13 cellular contexts compared by ENCODE assay signal in the genomic region with DNA sequence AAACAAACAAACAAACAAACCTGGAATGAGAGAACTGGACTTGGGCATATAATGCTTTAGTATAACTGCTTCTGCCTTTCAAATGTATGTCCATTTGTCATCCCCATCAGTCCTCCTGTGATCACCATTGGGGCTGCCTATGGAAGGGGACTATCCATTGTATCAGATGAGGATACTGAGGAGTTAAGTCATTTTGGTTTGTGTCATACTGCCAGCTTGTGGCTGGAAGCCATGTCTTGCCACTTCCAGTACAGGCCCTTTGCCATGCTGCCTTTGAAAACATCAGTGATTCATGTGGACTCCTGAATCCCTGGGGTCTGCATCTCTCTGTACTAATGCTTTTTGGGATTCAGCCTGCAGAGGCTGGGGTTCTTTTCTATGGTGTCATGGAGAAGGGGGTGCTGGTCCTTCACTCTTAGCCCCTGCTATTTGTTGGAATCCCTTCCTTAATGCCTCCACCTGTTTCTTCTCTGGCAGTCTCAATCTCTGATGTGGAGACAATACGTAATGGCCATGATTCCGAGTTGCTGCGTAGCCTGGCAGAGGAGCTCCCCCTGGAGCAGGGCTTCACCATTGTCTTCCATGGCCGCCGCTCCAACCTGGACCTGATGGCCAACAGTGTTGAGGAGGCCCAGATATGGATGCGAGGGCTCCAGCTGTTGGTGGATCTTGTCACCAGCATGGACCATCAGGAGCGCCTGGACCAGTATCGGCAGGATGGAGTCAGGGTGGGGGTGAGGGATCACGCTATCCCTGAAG. TPM values are rescaled to one million over a fixed set of nuclear protein-coding genes. Genes with fewer than 3 reads are reported as not detected.
DNase-seq lines count a peak whose midpoint lies in the region; ATAC-seq and TF ChIP-seq lines count a peak whose summit lies in the region.
"Had no signal": no experiment of that assay in that cellular context is flagged by ENCODE, and none has a peak within 500 bp of the region (broad histone marks: within the 10 kb centered on the region; RNA-seq: fewer than 3 reads in every experiment).

No MANE protein-coding gene starts in this region.

- no peaks in the 10 kb centered on the region for H3K27me3 ChIP-seq in BE2C
- no peaks in the 10 kb centered on the region for H3K27me3 ChIP-seq in sigmoid colon
- H3K27me3 ChIP-seq: SJSA1, stomach had no signal

- no peak overlapping the region for H3K27ac ChIP-seq in sigmoid colon
- H3K27ac ChIP-seq: SJSA1 had no signal

- TF ChIP-seq POLR2A in sigmoid colon (IDR thresholded peaks at IDR 0.05): no peak

- H3K36me3 ChIP-seq in BE2C (peaks cover 43% of the 10 kb centered on the region), sigmoid colon (peaks cover 0 to 13% (median 7%) of the 10 kb centered on the region in 4 donors)
- H3K36me3 ChIP-seq: SJSA1 had no signal

- H3K4me3 ChIP-seq in BE2C (ENCODE audit: low read depth, low read length): no peak overlapping the region
- no peak overlapping the region for H3K4me3 ChIP-seq in fibroblast of mammary gland (ENCODE audit: control insufficient read depth, low read depth, low read length)
- H3K4me3 ChIP-seq in sigmoid colon: no peak overlapping the region
- H3K4me3 ChIP-seq: SJSA1, stomach had no signal

- WGBS in sigmoid colon, 2 donors: 94% methylated on average over 9 of the region's 9 CpGs

- TF ChIP-seq CTCF in BE2C (IDR thresholded peaks at IDR 0.05; ENCODE audit: low read depth, low read length) (peak; percentile 65), GM12872 (IDR thresholded peaks at IDR 0.05; ENCODE audit: insufficient read depth, low read depth, low read length) (peak; percentile 30; the same call in 2 of the 3 replicates), fibroblast of mammary gland (conservative IDR thresholded peaks at IDR 0.05; ENCODE audit: control insufficient read depth, insufficient read depth, low read depth, low read length) (no peak), sigmoid colon (IDR thresholded peaks at IDR 0.05) (no peak)

- H3K4me1 ChIP-seq in BE2C (no peaks in the 10 kb centered on the region), sigmoid colon (peaks cover 0 to 28% (median 23%) of the 10 kb centered on the region in 4 donors)
- H3K4me1 ChIP-seq: SJSA1 had no signal

- ATAC-seq in GM18502 (IDR thresholded peaks at IDR 0.05; ENCODE audit: poor library complexity, unreplicated experiment): no peak

- no peak for TF ChIP-seq EP300 in sigmoid colon (IDR thresholded peaks at IDR 0.05)

- H3K9me3 ChIP-seq in BE2C (no peaks in the 10 kb centered on the region), sigmoid colon (no peaks in the 10 kb centered on the region)
- H3K9me3 ChIP-seq: SJSA1, stomach had no signal

- intact Hi-C loops in sigmoid colon (cut with DNase I): loop anchor here (5.0 kb wide), 1 partner anchor 51 kb away; the partner anchor contains the start of genes CNOT9 and USP37

- DNase-seq in BE2C: peak; percentile 39
- peak; percentile 8 for DNase-seq in OCI-M1 (lab: John Stamatoyannopoulos, UW)
- peak; percentile 18 for DNase-seq in fibroblast of mammary gland (ENCODE audit: low read depth)
- no peak for DNase-seq in dedifferentiated amniotic fluid mesenchymal stem cell (ENCODE audit: extremely low spot score)
- DNase-seq in SHP77 (lab: John Stamatoyannopoulos, UW): no peak
- DNase-seq in sigmoid colon: no peak
- DNase-seq: amniotic stem cell, islet precursor cell, Karpas-422, stomach had no signal

RNA-seq across cellular contexts. Expression of gene PLCD4, which starts 10.6 kb away (rescaled TPM):
- polyA plus RNA-seq in BE2C (2012; ENCODE audit: insufficient read depth, insufficient read length, low read depth): 30.0 TPM
- 10 to 100 TPM; 10.9 to 42.4 (median 30.4) TPM for total RNA-seq in sigmoid colon
- polyA plus RNA-seq in sigmoid colon: under 1 TPM in 1 of 3 donors, not detected in 2; 0.64 TPM
- total RNA-seq: SJSA1 had no signal

RNA-seq across cellular contexts. Expression of gene ZNF142, which starts 41.1 kb away (rescaled TPM):
- polyA plus RNA-seq in BE2C (2012; ENCODE audit: insufficient read depth, insufficient read length, low read depth): 20.7 TPM
- 10 to 100 TPM; 14.6 to 24.4 (median 19.5) TPM for total RNA-seq in sigmoid colon
- polyA plus RNA-seq in sigmoid colon: 10 to 100 TPM in 1 of 3 donors, 1 to 10 TPM in 2; 1.6 to 10.2 (median 4.8) TPM

RNA-seq across cellular contexts. Expression of gene BCS1L, which starts 41.2 kb away (rescaled TPM):
- 265 TPM for polyA plus RNA-seq in BE2C (2012; ENCODE audit: insufficient read depth, insufficient read length, low read depth)
- 10 to 100 TPM; 20.7 to 42.5 (median 25.2) TPM for total RNA-seq in sigmoid colon
- polyA plus RNA-seq in sigmoid colon: 10 to 100 TPM; 13.4 to 27.8 (median 20.4) TPM

RNA-seq across cellular contexts. Expression of gene CNOT9, which starts 49.6 kb away (rescaled TPM):
- polyA plus RNA-seq in BE2C (2012; ENCODE audit: insufficient read depth, insufficient read length, low read depth): 62.9 TPM
- 10 to 100 TPM; 25.0 to 36.2 (median 28.5) TPM for total RNA-seq in sigmoid colon
- polyA plus RNA-seq in sigmoid colon: 10 to 100 TPM in 1 of 3 donors, 1 to 10 TPM in 2; 9.6 to 23.8 (median 9.7) TPM

RNA-seq across cellular contexts. Expression of gene USP37, which starts 50.1 kb away (rescaled TPM):
- polyA plus RNA-seq in BE2C (2012; ENCODE audit: insufficient read depth, insufficient read length, low read depth): 4.5 TPM
- 10 to 100 TPM in 2 of 4 donors, 1 to 10 TPM in 2; 6.6 to 11.4 (median 10.5) TPM for total RNA-seq in sigmoid colon
- polyA plus RNA-seq in sigmoid colon: 1 to 10 TPM; 1.8 to 6.0 (median 3.6) TPM

Comparison
In these comparisons a context has a peak if more than half of its experiments do, and no peak if none do; other contexts are left out.
1. DNase-seq: peak in BE2C (single experiment), OCI-M1 (single experiment) and fibroblast of mammary gland (single experiment); none in dedifferentiated amniotic fluid mesenchymal stem cell (single experiment), SHP77 (0 of 2) and sigmoid colon (single experiment).
2. CTCF ChIP-seq: peak in BE2C (single experiment) and GM12872 (single experiment); none in fibroblast of mammary gland (single experiment) and sigmoid colon (0 of 4).